8 cellular contexts compared by ENCODE assay signal in genomic region chr12:53219956-53220856, GRCh38. TPM values are rescaled to one million over a fixed set of nuclear protein-coding genes. Genes with fewer than 3 reads are reported as not detected.
DNase-seq lines count a peak whose midpoint lies in the region; ATAC-seq and TF ChIP-seq lines count a peak whose summit lies in the region.

No MANE protein-coding gene starts in this region.

- H4K91ac ChIP-seq in mesenchymal stem cell (ENCODE audit: low read length): peak overlapping the region; percentile 71

- peak overlapping the region; percentile 78 for H3K4me3 ChIP-seq in effector memory CD4-positive, alpha-beta T cell (ENCODE audit: insufficient read depth, low read depth, low read length, poor library complexity, severe bottlenecking)
- peak overlapping the region; percentile 49 to 87 for H3K4me3 ChIP-seq in mesenchymal stem cell (ENCODE audit: insufficient read depth in 1 of 2, low read depth in 1 of 2, low read length in 2 of 2)

- H3K9ac ChIP-seq in mesenchymal stem cell (ENCODE audit: low read length): peak overlapping the region; percentile 91

- H4K8ac ChIP-seq in mesenchymal stem cell (ENCODE audit: low read length): peak overlapping the region; percentile 50

- H3K23ac ChIP-seq in mesenchymal stem cell (ENCODE audit: low read length in 2 of 2): no peak overlapping the region

- ATAC-seq in GM18502 (IDR thresholded peaks at IDR 0.05; ENCODE audit: poor library complexity, unreplicated experiment) (peak; percentile 41), HG02759 (IDR thresholded peaks at IDR 0.05; ENCODE audit: unreplicated experiment) (peak; percentile 28)
- ATAC-seq in activated CD8-positive, alpha-beta T cell treated with anti-CD3 and anti-CD28 coated beads for 36 hours: peak; percentile 52

- peaks cover 64% of the 10 kb centered on the region for H3K4me1 ChIP-seq in effector memory CD4-positive, alpha-beta T cell (ENCODE audit: control insufficient read depth, insufficient read depth, low read length, poor library complexity, severe bottlenecking)
- peaks cover 37% of the 10 kb centered on the region for H3K4me1 ChIP-seq in mesenchymal stem cell (ENCODE audit: control insufficient read depth, insufficient read depth, low read depth, low read length)

- peak; percentile 55 for DNase-seq in NCI-H460 (ENCODE audit: extremely low read depth, low read depth)
- peak; percentile 95 for DNase-seq in activated CD8-positive, alpha-beta T cell treated with anti-CD3 and anti-CD28 coated beads for 36 hours
- DNase-seq in effector memory CD4-positive, alpha-beta T cell: peak; percentile 55 to 65 (median 59)
- peak; percentile 91 for DNase-seq in mesenchymal stem cell
- DNase-seq in stimulated activated CD8-positive, alpha-beta memory T cell treated with anti-CD3 and anti-CD28 coated beads, Interleukin-2, amount 100 ng/mL, for 48 hours (ENCODE audit: low read depth in 2 of 2): peak; percentile 70 to 77
- DNase-seq in ecto neural progenitor cell (ENCODE audit: low spot score): no peak

- H2AK5ac ChIP-seq in mesenchymal stem cell (ENCODE audit: low read length, severe bottlenecking): no peak overlapping the region

- H3K27me3 ChIP-seq in effector memory CD4-positive, alpha-beta T cell (replicated peaks; ENCODE audit: control insufficient read depth, insufficient read depth, low read length, poor library complexity, severe bottlenecking): no peaks in the 10 kb centered on the region
- H3K27me3 ChIP-seq in mesenchymal stem cell (ENCODE audit: control insufficient read depth in 1 of 2, insufficient read depth in 1 of 2, low read length in 2 of 2): no peaks in the 10 kb centered on the region

- H3K27me3 Mint-ChIP-seq in activated CD8-positive, alpha-beta T cell treated with anti-CD3 and anti-CD28 coated beads for 36 hours: no peaks in the 10 kb centered on the region

- H3K79me1 ChIP-seq in mesenchymal stem cell (replicated peaks; ENCODE audit: low read length, poor library complexity, severe bottlenecking): peaks cover 11% of the 10 kb centered on the region

- H3K27ac ChIP-seq in effector memory CD4-positive, alpha-beta T cell (ENCODE audit: insufficient read depth, low read length, poor library complexity, severe bottlenecking): peak overlapping the region; percentile 87
- H3K27ac ChIP-seq in mesenchymal stem cell (ENCODE audit: low read length, poor library complexity, severe bottlenecking): peak overlapping the region; percentile 52

- peaks cover 74% of the 10 kb centered on the region for H3K4me1 Mint-ChIP-seq in activated CD8-positive, alpha-beta T cell treated with anti-CD3 and anti-CD28 coated beads for 36 hours (ENCODE audit: low read depth)

- POLR2A ChIA-PET in activated CD8-positive, alpha-beta T cell treated with anti-CD3 and anti-CD28 coated beads for 36 hours (lab: Charles Lee): interaction anchor here (0.6 to 7.7 kb wide), 15 partner anchors 9 to 141 kb away, joined by 3 to 78 read pairs (median 7); partner anchors contain the start of genes CSAD, ESPL1, ITGB7 and MYG1

- H2BK5ac ChIP-seq in mesenchymal stem cell (ENCODE audit: low read depth, low read length, poor library complexity, severe bottlenecking): no peak overlapping the region

- H3K4me3 Mint-ChIP-seq in activated CD8-positive, alpha-beta T cell treated with anti-CD3 and anti-CD28 coated beads for 36 hours: peak overlapping the region; percentile 92

- H3K27ac Mint-ChIP-seq in activated CD8-positive, alpha-beta T cell treated with anti-CD3 and anti-CD28 coated beads for 36 hours: peak overlapping the region; percentile 96

- H3K4me2 ChIP-seq in mesenchymal stem cell (ENCODE audit: low read length, poor library complexity, severe bottlenecking): peak overlapping the region; percentile 64

- peaks cover 8% of the 10 kb centered on the region for H3K36me3 Mint-ChIP-seq in activated CD8-positive, alpha-beta T cell treated with anti-CD3 and anti-CD28 coated beads for 36 hours (ENCODE audit: low read depth)

- peak overlapping the region; percentile 0 to 15 for H3K4ac ChIP-seq in mesenchymal stem cell (ENCODE audit: low read depth in 1 of 2, low read length in 2 of 2)

- H2AFZ ChIP-seq in mesenchymal stem cell (ENCODE audit: low read depth, low read length): no peak overlapping the region

- peaks cover 4% of the 10 kb centered on the region for H3K36me3 ChIP-seq in effector memory CD4-positive, alpha-beta T cell (ENCODE audit: control insufficient read depth, insufficient read depth, low read length)
- peaks cover 6 to 9% of the 10 kb centered on the region in 2 experiments for H3K36me3 ChIP-seq in mesenchymal stem cell (ENCODE audit: control insufficient read depth in 1 of 2, insufficient read depth in 2 of 2, low read depth in 1 of 2, low read length in 2 of 2)

- H3K9me3 Mint-ChIP-seq in activated CD8-positive, alpha-beta T cell treated with anti-CD3 and anti-CD28 coated beads for 36 hours: no peaks in the 10 kb centered on the region

- H2BK12ac ChIP-seq in mesenchymal stem cell (ENCODE audit: low read length in 2 of 2): peak overlapping the region in 1 of 2 experiments; percentile 17

- H3K14ac ChIP-seq in mesenchymal stem cell (ENCODE audit: low read length in 2 of 2): no peak overlapping the region

- H2BK15ac ChIP-seq in mesenchymal stem cell (ENCODE audit: low read depth, poor library complexity, severe bottlenecking): peak overlapping the region; percentile 54

- peak overlapping the region; percentile 62 for H2BK120ac ChIP-seq in mesenchymal stem cell (ENCODE audit: low read depth, low read length)

- WGBS in mesenchymal stem cell: under 1% methylated on average over 48 of the region's 57 CpGs

- H3K9me3 ChIP-seq in effector memory CD4-positive, alpha-beta T cell (ENCODE audit: control insufficient read depth, low read length): no peaks in the 10 kb centered on the region
- H3K9me3 ChIP-seq in mesenchymal stem cell (ENCODE audit: control insufficient read depth, low read length): no peaks in the 10 kb centered on the region

- no peak for TF ChIP-seq CTCF in activated CD8-positive, alpha-beta T cell treated with anti-CD3 and anti-CD28 coated beads for 36 hours (IDR thresholded peaks at IDR 0.05)

- H3K18ac ChIP-seq in mesenchymal stem cell (ENCODE audit: low read depth in 1 of 2, low read length in 2 of 2): peak overlapping the region; percentile 37 to 48

- CTCF ChIA-PET in activated CD8-positive, alpha-beta T cell treated with anti-CD3 and anti-CD28 coated beads for 36 hours (lab: Charles Lee): interaction anchor here (0.7 to 5.3 kb wide), 16 partner anchors 9 to 124 kb away, joined by 3 to 47 read pairs (median 4); partner anchors contain the start of genes AAAS, CSAD, ESPL1 and MYG1

- intact Hi-C loops in activated CD8-positive, alpha-beta T cell treated with anti-CD3 and anti-CD28 coated beads for 36 hours (cut with micrococcal nuclease): no loop called here

RNA-seq across cellular contexts. Expression of gene RARG, which starts 11.8 kb away (rescaled TPM):
- 8.5 and 12.0 TPM in 2 replicates for total RNA-seq in NCI-H460 (2014; rRNA removed; shearing (Covaris generic))
- 12.2 and 17.9 TPM in 2 replicates for polyA plus RNA-seq in NCI-H460 (2014; cell fraction: nucleus; rRNA removed)
- 10 to 100 TPM; 19.7 to 20.3 TPM for total RNA-seq in activated CD8-positive, alpha-beta T cell treated with anti-CD3 and anti-CD28 coated beads for 36 hours
- polyA plus RNA-seq in mesenchymal stem cell (2013, experiment 1 of 2): 20.0 TPM
- polyA plus RNA-seq in mesenchymal stem cell (2013, experiment 2 of 2): 20.3 TPM

RNA-seq across cellular contexts. Expression of gene ITGB7, which starts 13.2 kb away (rescaled TPM):
- not detected in 2 replicates for total RNA-seq in NCI-H460 (2014; rRNA removed; shearing (Covaris generic))
- 0.54 TPM in 1 of 2 replicates, not detected in the other for polyA plus RNA-seq in NCI-H460 (2014; cell fraction: nucleus; rRNA removed)
- 100 to 1,000 TPM; 121 to 137 TPM for total RNA-seq in activated CD8-positive, alpha-beta T cell treated with anti-CD3 and anti-CD28 coated beads for 36 hours
- polyA plus RNA-seq in mesenchymal stem cell (2013, experiment 1 of 2): 0.19 TPM
- 0.10 TPM for polyA plus RNA-seq in mesenchymal stem cell (2013, experiment 2 of 2)

RNA-seq across cellular contexts. Expression of gene CSAD, which starts 39.5 kb away (rescaled TPM):
- 5.6 and 12.6 TPM in 2 replicates for total RNA-seq in NCI-H460 (2014; rRNA removed; shearing (Covaris generic))
- polyA plus RNA-seq in NCI-H460 (2014; cell fraction: nucleus; rRNA removed): 37.7 and 94.6 TPM in 2 replicates
- total RNA-seq in activated CD8-positive, alpha-beta T cell treated with anti-CD3 and anti-CD28 coated beads for 36 hours: 10 to 100 TPM; 13.8 to 18.6 TPM
- polyA plus RNA-seq in mesenchymal stem cell (2013, experiment 1 of 2): 9.3 TPM
- polyA plus RNA-seq in mesenchymal stem cell (2013, experiment 2 of 2): 8.4 TPM

RNA-seq across cellular contexts. Expression of gene ZNF740, which starts 39.7 kb away (rescaled TPM):
- 12.3 and 14.9 TPM in 2 replicates for total RNA-seq in NCI-H460 (2014; rRNA removed; shearing (Covaris generic))
- polyA plus RNA-seq in NCI-H460 (2014; cell fraction: nucleus; rRNA removed): 14.2 and 15.1 TPM in 2 replicates
- total RNA-seq in activated CD8-positive, alpha-beta T cell treated with anti-CD3 and anti-CD28 coated beads for 36 hours: 10 to 100 TPM; 31.3 to 35.9 TPM
- polyA plus RNA-seq in mesenchymal stem cell (2013, experiment 1 of 2): 8.0 TPM
- polyA plus RNA-seq in mesenchymal stem cell (2013, experiment 2 of 2): 7.8 TPM

RNA-seq across cellular contexts. Expression of gene ESPL1, which starts 47.9 kb away (rescaled TPM):
- 12.3 and 15.7 TPM in 2 replicates for total RNA-seq in NCI-H460 (2014; rRNA removed; shearing (Covaris generic))
- polyA plus RNA-seq in NCI-H460 (2014; cell fraction: nucleus; rRNA removed): 64.6 and 85.2 TPM in 2 replicates
- 10 to 100 TPM; 62.1 to 63.4 TPM for total RNA-seq in activated CD8-positive, alpha-beta T cell treated with anti-CD3 and anti-CD28 coated beads for 36 hours
- polyA plus RNA-seq in mesenchymal stem cell (2013, experiment 1 of 2): 1.2 TPM
- polyA plus RNA-seq in mesenchymal stem cell (2013, experiment 2 of 2): 1.2 TPM

Comparison
In these comparisons a context has a peak if more than half of its experiments do, and no peak if none do; other contexts are left out.
1. RNA of gene ITGB7, which starts 13.2 kb away (total RNA-seq): 121 to 137 TPM in activated CD8-positive, alpha-beta T cell treated with anti-CD3 and anti-CD28 coated beads for 36 hours; not detected in NCI-H460; every median in the first group is over 100 times any median in the second.
2. Peak in every context shown above with its lines, with median percentiles within 50 percentile points of each other: ATAC-seq.